In genomic region chr15:68814596-68814995, GRCh38 we compare ENCODE assay signal across 1 cellular context.
TF ChIP-seq lines count a peak whose summit lies in the region.

No MANE protein-coding gene starts in this region.

TF ChIP-seq in GM23338, 12 proteins besides CTCF, POLR2A, EP300 and RAD21 (continued from another document):
- no peak for TF ChIP-seq ZNF462 (CRISPR knock-in tag; IDR thresholded peaks at IDR 0.05)
